ENCODE assay signal across 1 cellular context in genomic region chr12:56462565-56462964, GRCh38.
TF ChIP-seq lines count a peak whose summit lies in the region.

No MANE protein-coding gene starts in this region.

TF ChIP-seq in SK-N-SH treated with all-trans-retinoic acid at 6 μM for 48 hours, 23 proteins besides CTCF, POLR2A, EP300 and RAD21 (continued from another document):
- TF ChIP-seq CSRNP3 (CRISPR knock-in tag; IDR thresholded peaks at IDR 0.05) (no peak), RARB (CRISPR knock-in tag; IDR thresholded peaks at IDR 0.05) (no peak), ESRRG (CRISPR knock-in tag; IDR thresholded peaks at IDR 0.05) (no peak), BACH2 (CRISPR knock-in tag; IDR thresholded peaks at IDR 0.05; ENCODE audit: borderline replicate concordance) (no peak), TSHZ2 (CRISPR knock-in tag; IDR thresholded peaks at IDR 0.05) (no peak), POU6F1 (CRISPR knock-in tag; IDR thresholded peaks at IDR 0.05; ENCODE audit: borderline replicate concordance, low read depth) (no peak), TCF4 (CRISPR knock-in tag; IDR thresholded peaks at IDR 0.05; ENCODE audit: borderline replicate concordance) (no peak), CREB5 (CRISPR knock-in tag; IDR thresholded peaks at IDR 0.05; ENCODE audit: low read depth) (no peak), TOX (CRISPR knock-in tag; IDR thresholded peaks at IDR 0.05; ENCODE audit: borderline replicate concordance) (no peak), CSDC2 (CRISPR knock-in tag; IDR thresholded peaks at IDR 0.05) (no peak), ZNF8 (CRISPR knock-in tag; IDR thresholded peaks at IDR 0.05) (no peak)
